In genomic region chr22:37260939-37261338, GRCh38 we compare ENCODE assay signal across 8 cellular contexts. TPM values are rescaled to one million over a fixed set of nuclear protein-coding genes. Genes with fewer than 3 reads are reported as not detected.
A peak's percentile ranks its signal among the peaks of the same experiment; 100 is the strongest.
DNase-seq lines count a peak whose midpoint lies in the region; ATAC-seq, FAIRE-seq and TF ChIP-seq lines count a peak whose summit lies in the region.

No MANE protein-coding gene starts in this region.

- peaks cover 9 to 17% of the 10 kb centered on the region in 2 donors for H3K4me1 Mint-ChIP-seq in natural killer cell

- POLR2A ChIA-PET in A549 (lab: Yijun Ruan, JAX) (no interaction called here), H1 (lab: Charles Lee; ENCODE audit: partially characterized antibody) (no interaction called here)

- H3K9ac ChIP-seq in H1 (replicated peaks in 1 of 4; ENCODE audit: extremely low read depth in 1 of 4, low read depth in 3 of 4, low read length in 3 of 4) = no peak overlapping the region

- H3K79me2 ChIP-seq in H1 (ENCODE audit: control insufficient read depth in 1 of 2, insufficient read depth in 2 of 2, low read length in 2 of 2) = no peaks in the 10 kb centered on the region

- no peaks in the 10 kb centered on the region for H3K79me1 ChIP-seq in H1 (ENCODE audit: low read depth, low read length)

- no peak overlapping the region for H2BK5ac ChIP-seq in H1 (ENCODE audit: low read depth, low read length)

- H3K4ac ChIP-seq in H1 (replicated peaks; ENCODE audit: insufficient read length, low read depth, low read length) = no peak overlapping the region

- H3K9me3 Mint-ChIP-seq in natural killer cell = no peaks in the 10 kb centered on the region

- peaks cover 18% of the 10 kb centered on the region for H3K9me3 ChIP-seq in A549
- H3K9me3 ChIP-seq in H1 (ENCODE audit: insufficient read depth in 2 of 2, low read depth in 1 of 2, low read length in 1 of 2) = peaks cover 12% of the 10 kb centered on the region in 2 experiments
- H3K9me3 ChIP-seq in uterus = peaks cover 0 to 9% of the 10 kb centered on the region in 2 donors

- no peak overlapping the region for H2BK120ac ChIP-seq in H1 (replicated peaks; ENCODE audit: low read depth, low read length)

- FAIRE-seq in A549 (lab: Jason Lieb, UNC) = no peak
- FAIRE-seq in H1 (lab: Jason Lieb, UNC) = peak; percentile 65

- TF ChIP-seq RAD21 in A549 (conservative IDR thresholded peaks at IDR 0.05 in 1 of 2, IDR thresholded peaks at IDR 0.05 in 1 of 2) (peak; percentile 47), H1 (IDR thresholded peaks at IDR 0.05 in 1 of 2, conservative IDR thresholded peaks at IDR 0.05 in 1 of 2; ENCODE audit: low read depth in 2 of 2, low read length in 2 of 2) (peak; percentile 62 to 75; a peak in 3 of 4 replicates)

- TF ChIP-seq CTCF in A549 (IDR thresholded peaks at IDR 0.05) (peak; percentile 61), GM12872 (IDR thresholded peaks at IDR 0.05; ENCODE audit: insufficient read depth, low read depth, low read length) (peak; percentile 96), H1 (IDR thresholded peaks at IDR 0.05; ENCODE audit: control extremely low read depth in 1 of 3, insufficient read depth in 1 of 3, low read depth in 1 of 3, low read length in 3 of 3) (peak; percentile 85 to 95 (median 93)), natural killer cell (IDR thresholded peaks at IDR 0.05) (peak; percentile 90), uterus (IDR thresholded peaks at IDR 0.05) (peak; percentile 48 to 73 (median 62))

- TF ChIP-seq POLR2A in A549 (IDR thresholded peaks at IDR 0.05; ENCODE audit: low read length) (no peak), H1 (IDR thresholded peaks at IDR 0.05; ENCODE audit: control extremely low read depth in 1 of 2, low read depth in 2 of 2, low read length in 2 of 2) (no peak), uterus (IDR thresholded peaks at IDR 0.05) (no peak)

- H3K4me2 ChIP-seq in A549 = peak overlapping the region; percentile 31; the same call in 1 of the 3 replicates
- H3K4me2 ChIP-seq in H1 (ENCODE audit: insufficient read depth in 1 of 2, low read depth in 2 of 2, low read length in 2 of 2) = no peak overlapping the region

- peaks cover 19% of the 10 kb centered on the region for H3K4me1 ChIP-seq in A549
- H3K4me1 ChIP-seq in H1 (replicated peaks in 1 of 4; ENCODE audit: control insufficient read depth in 3 of 4, insufficient read depth in 4 of 4, low read length in 3 of 4) = peaks cover 4 to 12% (median 5%) of the 10 kb centered on the region in 4 experiments
- H3K4me1 ChIP-seq in uterus = no peaks in the 10 kb centered on the region

- no peak overlapping the region for H2BK20ac ChIP-seq in H1 (ENCODE audit: low read length)

- H3K36me3 Mint-ChIP-seq in natural killer cell = no peaks in the 10 kb centered on the region

- H3K4me3 ChIP-seq in A549 (no peak overlapping the region), H1 (ENCODE audit: extremely low read depth in 1 of 4, insufficient read depth in 2 of 4, low read depth in 3 of 4, low read length in 4 of 4) (no peak overlapping the region), uterus (no peak overlapping the region)

- no peak overlapping the region for H2AFZ ChIP-seq in H1 (ENCODE audit: low read length)

- H3K36me3 ChIP-seq in H1 (ENCODE audit: control insufficient read depth in 2 of 4, insufficient read depth in 4 of 4, low read length in 3 of 4) = no peaks in the 10 kb centered on the region
- H3K36me3 ChIP-seq in uterus = no peaks in the 10 kb centered on the region

- H3K27me3 Mint-ChIP-seq in natural killer cell (ENCODE audit: low read depth in 2 of 2) = peaks cover 0 to 9% of the 10 kb centered on the region in 2 donors

- no peak for TF ChIP-seq EP300 in A549 (IDR thresholded peaks at IDR 0.05)
- TF ChIP-seq EP300 in H1 (IDR thresholded peaks at IDR 0.05; ENCODE audit: borderline replicate concordance in 1 of 2, low read depth in 2 of 2, low read length in 2 of 2) = no peak

- H2BK15ac ChIP-seq in H1 (ENCODE audit: low read length) = no peak overlapping the region

- intact Hi-C loops in natural killer cell (cut with micrococcal nuclease) (loop anchor here (1.0 to 5.0 kb wide), 3 partner anchors 22 to 183 kb away; no protein-coding TSS in a partner anchor), uterus (cut with DNase I; ENCODE audit: low total_unique reads) (no loop called here)

- H3K27ac ChIP-seq in A549 = no peak overlapping the region
- no peak overlapping the region for H3K27ac ChIP-seq in H1 (ENCODE audit: low read depth, low read length)
- no peak overlapping the region for H3K27ac ChIP-seq in uterus

- H3K23me2 ChIP-seq in H1 (ENCODE audit: low read depth, low read length) = no peaks in the 10 kb centered on the region; the same call in 1 of the 2 replicates

- no peak overlapping the region for H2BK12ac ChIP-seq in H1 (ENCODE audit: low read depth, low read length)

- H4K20me1 ChIP-seq in H1 (replicated peaks in 1 of 2; ENCODE audit: control insufficient read depth in 1 of 2, insufficient read depth in 2 of 2, low read length in 2 of 2) = no peaks in the 10 kb centered on the region

- no peak overlapping the region for H3K4me3 Mint-ChIP-seq in natural killer cell

- H4K8ac ChIP-seq in H1 (ENCODE audit: extremely low read depth, insufficient read depth, low read length) = no peak overlapping the region

- no peak overlapping the region for H2AK5ac ChIP-seq in H1 (ENCODE audit: low read depth, low read length)

- DNase-seq in A549 (ENCODE audit: low read depth in 1 of 2, low spot score in 1 of 2) (peak; percentile 53 to 58), NCI-H2171 (lab: John Stamatoyannopoulos, UW) (peak; percentile 50), H1 (ENCODE audit: low read depth in 1 of 2, low spot score in 2 of 2) (peak in 1 of 2 experiments; percentile 78), natural killer cell (peak; percentile 53), uterus (no peak), A172 (ENCODE audit: low spot score) (no peak)
- peak; percentile 52 to 57 for DNase-seq in activated CD4-positive, alpha-beta T cell treated with anti-CD3 and anti-CD28 coated beads, Interleukin-2, amount 50 U/mL, for 4 hours

- ATAC-seq in A549 (peak; percentile 78 to 81; a peak in 5 of 6 replicates), natural killer cell (peak; percentile 78 to 96 (median 93))

- 20% methylated on average over 14 of the region's 14 CpGs for WGBS in A549 (ENCODE audit: missing lambda C conversion rate)
- WGBS in H1 (ENCODE audit: extremely low coverage in 1 of 2, insufficient coverage in 1 of 2, insufficient read length in 1 of 2, insufficient replicate concordance in 2 of 2, low coverage in 1 of 2, low lambda C conversion rate in 2 of 2, missing lambda C conversion rate in 1 of 2), 2 experiments = 36% methylated on average over 14 of the region's 14 CpGs; no CpG with 5 or more reads in 1 of the 2 experiments

- peaks cover 0 to 12% (median 7%) of the 10 kb centered on the region in 4 experiments; a peak in 2 of 7 replicates for H3K27me3 ChIP-seq in H1 (replicated peaks in 1 of 4; ENCODE audit: control insufficient read depth in 3 of 4, extremely low read depth in 1 of 4, insufficient read depth in 3 of 4, low read length in 3 of 4)
- peaks cover 0 to under 1% of the 10 kb centered on the region in 2 donors for H3K27me3 ChIP-seq in uterus

- no peak overlapping the region for H3K14ac ChIP-seq in H1 (ENCODE audit: insufficient read length)

- H4K5ac ChIP-seq in H1 (ENCODE audit: insufficient read length, low read depth, low read length) = no peak overlapping the region

- CTCF ChIA-PET in A549 (lab: Yijun Ruan, JAX) (interaction anchor here (0.8 to 5.0 kb wide), 41 partner anchors 9 to 716 kb away, joined by 3 to 55 read pairs (median 5); partner anchors contain the start of genes CYTH4 and RAC2), H1 (lab: Charles Lee; ENCODE audit: partially characterized antibody) (interaction anchor here (0.6 to 5.9 kb wide), 68 partner anchors 10 to 508 kb away, joined by 3 to 97 read pairs (median 4); partner anchors contain the start of genes RAC2, SSTR3 and TST)

- no peak overlapping the region for H3K23ac ChIP-seq in H1 (ENCODE audit: insufficient read length)

- H3K27ac Mint-ChIP-seq in natural killer cell = peak overlapping the region in 1 of 2 donors; percentile 73

- H3K56ac ChIP-seq in H1 (replicated peaks; ENCODE audit: insufficient read length, low read depth, low read length) = no peak overlapping the region

- no peak overlapping the region for H4K91ac ChIP-seq in H1 (replicated peaks; ENCODE audit: insufficient read length, low read length)

- no peak overlapping the region for H3K18ac ChIP-seq in H1 (ENCODE audit: extremely low read depth, low read length)

RNA-seq across cellular contexts. Expression of gene RAC2, which starts 16.9 kb away (rescaled TPM):
- polyA plus RNA-seq in A549 (2011; rRNA removed) (0.12 TPM in 1 of 2 replicates, not detected in the other), A549 (2017; fragmentation: RNase III; extraction: RNeasy Plus Mini Kit Qiagen cat#74134 plus additional on column Dnase treatment) (0.05 to 0.07 TPM (median 0.05 TPM) in 3 replicates), H1 (2011; rRNA removed) (4.3 and 6.1 TPM in 2 replicates)
- 0.12 and 0.16 TPM in 2 replicates for polyA plus RNA-seq in A549 (2012; cell fraction: cytosol; rRNA removed)
- 0.17 and 0.22 TPM in 2 replicates for polyA plus RNA-seq in A549 (2012; cell fraction: nucleus; rRNA removed)
- polyA minus RNA-seq in A549 (2011; rRNA and poly(A)+ RNA removed) = not detected in 2 replicates
- total RNA-seq in H1 (2021; fragmentation: NEBNext Ultra II Directional; extraction: Animal tissue kit (Norgen Biotek cat#: 25700)) = 2.1 and 2.3 TPM in 2 replicates
- 1.5 TPM for polyA plus RNA-seq in H1 (2011; cell fraction: cytosol; rRNA removed)
- polyA plus RNA-seq in H1 (2011; cell fraction: nucleus; rRNA removed) = 6.4 TPM
- 1.6 to 3.7 TPM (median 2.8 TPM) in 4 replicates for polyA plus RNA-seq in H1 (2012, experiment 1 of 2)
- polyA plus RNA-seq in H1 (2012, experiment 2 of 2) = 1.8 TPM
- 4.4 TPM for polyA plus RNA-seq in H1 (2013, experiment 1 of 2)
- 4.1 TPM for polyA plus RNA-seq in H1 (2013, experiment 2 of 2)
- 1.7 and 2.9 TPM in 2 replicates for polyA minus RNA-seq in H1 (2011; rRNA and poly(A)+ RNA removed)
- 3.2 TPM for polyA minus RNA-seq in H1 (2011; cell fraction: cytosol; rRNA and poly(A)+ RNA removed)
- polyA minus RNA-seq in H1 (2011; cell fraction: nucleus; rRNA and poly(A)+ RNA removed) = 3.7 TPM
- total RNA-seq in natural killer cell (100 to 1,000 TPM; 647 to 744 (median 741) TPM), uterus (1 to 10 TPM; 2.4 to 6.7 (median 4.5) TPM)
- total RNA-seq in A172 (2014; rRNA removed; shearing (Covaris generic)) = 51.7 and 60.2 TPM in 2 replicates

RNA-seq across cellular contexts. Expression of gene CYTH4, which starts 21.4 kb away (rescaled TPM):
- polyA plus RNA-seq in A549 (2011; rRNA removed) (0.03 and 0.05 TPM in 2 replicates), A549 (2017; fragmentation: RNase III; extraction: RNeasy Plus Mini Kit Qiagen cat#74134 plus additional on column Dnase treatment) (0.10 to 0.24 TPM (median 0.15 TPM) in 3 replicates), H1 (2011; rRNA removed) (0.08 and 0.09 TPM in 2 replicates)
- 0.09 and 0.16 TPM in 2 replicates for polyA plus RNA-seq in A549 (2012; cell fraction: cytosol; rRNA removed)
- 0.24 and 0.32 TPM in 2 replicates for polyA plus RNA-seq in A549 (2012; cell fraction: nucleus; rRNA removed)
- 0.04 TPM in 1 of 2 replicates, not detected in the other for polyA minus RNA-seq in A549 (2011; rRNA and poly(A)+ RNA removed)
- total RNA-seq in H1 (2021; fragmentation: NEBNext Ultra II Directional; extraction: Animal tissue kit (Norgen Biotek cat#: 25700)) = not detected in 2 replicates
- polyA plus RNA-seq in H1 (2011; cell fraction: cytosol; rRNA removed) = 0.43 TPM
- polyA plus RNA-seq in H1 (2011; cell fraction: nucleus; rRNA removed) = 0.16 TPM
- 0.07 to 0.11 TPM in 2 of 4 replicates, not detected in the others for polyA plus RNA-seq in H1 (2012, experiment 1 of 2)
- polyA plus RNA-seq in H1 (2012, experiment 2 of 2) = not detected
- polyA plus RNA-seq in H1 (2013, experiment 1 of 2) = 0.02 TPM
- 0.04 TPM for polyA plus RNA-seq in H1 (2013, experiment 2 of 2)
- 0.10 TPM in 1 of 2 replicates, not detected in the other for polyA minus RNA-seq in H1 (2011; rRNA and poly(A)+ RNA removed)
- polyA minus RNA-seq in H1 (2011; cell fraction: cytosol; rRNA and poly(A)+ RNA removed) = not detected
- not detected for polyA minus RNA-seq in H1 (2011; cell fraction: nucleus; rRNA and poly(A)+ RNA removed)
- total RNA-seq in natural killer cell (100 to 1,000 TPM; 219 to 260 (median 249) TPM), uterus (10 to 100 TPM in 1 of 4 donors, 1 to 10 TPM in 3; 3.8 to 12.2 (median 5.9) TPM)
- 0.26 and 0.43 TPM in 2 replicates for total RNA-seq in A172 (2014; rRNA removed; shearing (Covaris generic))

RNA-seq across cellular contexts. Expression of gene SSTR3, which starts 48.7 kb away (rescaled TPM):
- not detected in 2 replicates for polyA plus RNA-seq in A549 (2011; rRNA removed)
- polyA plus RNA-seq in A549 (2012; cell fraction: cytosol; rRNA removed) = not detected in 2 replicates
- 0.07 TPM in 1 of 2 replicates, not detected in the other for polyA plus RNA-seq in A549 (2012; cell fraction: nucleus; rRNA removed)
- not detected in 3 replicates for polyA plus RNA-seq in A549 (2017; fragmentation: RNase III; extraction: RNeasy Plus Mini Kit Qiagen cat#74134 plus additional on column Dnase treatment)
- polyA minus RNA-seq in A549 (2011; rRNA and poly(A)+ RNA removed) = not detected in 2 replicates
- 0.22 and 0.54 TPM in 2 replicates for total RNA-seq in H1 (2021; fragmentation: NEBNext Ultra II Directional; extraction: Animal tissue kit (Norgen Biotek cat#: 25700))
- 0.61 and 0.77 TPM in 2 replicates for polyA plus RNA-seq in H1 (2011; rRNA removed)
- 0.54 TPM for polyA plus RNA-seq in H1 (2011; cell fraction: cytosol; rRNA removed)
- 0.53 TPM for polyA plus RNA-seq in H1 (2011; cell fraction: nucleus; rRNA removed)
- polyA plus RNA-seq in H1 (2012, experiment 1 of 2) = 0.47 to 1.0 TPM (median 0.80 TPM) in 4 replicates
- 0.73 TPM for polyA plus RNA-seq in H1 (2012, experiment 2 of 2)
- 0.14 TPM for polyA plus RNA-seq in H1 (2013, experiment 1 of 2)
- 0.17 TPM for polyA plus RNA-seq in H1 (2013, experiment 2 of 2)
- 0.35 and 1.2 TPM in 2 replicates for polyA minus RNA-seq in H1 (2011; rRNA and poly(A)+ RNA removed)
- 0.73 TPM for polyA minus RNA-seq in H1 (2011; cell fraction: cytosol; rRNA and poly(A)+ RNA removed)
- 0.50 TPM for polyA minus RNA-seq in H1 (2011; cell fraction: nucleus; rRNA and poly(A)+ RNA removed)
- total RNA-seq in natural killer cell = under 1 TPM; 0.20 to 0.64 (median 0.23) TPM
- 1 to 10 TPM in 2 of 4 donors, under 1 TPM in 1, not detected in 1; under 0.01 to 5.8 (median 3.1) TPM for total RNA-seq in uterus
- total RNA-seq in A172 (2014; rRNA removed; shearing (Covaris generic)) = not detected in 2 replicates

Comparison
In these comparisons a context has a peak if more than half of its experiments do, and no peak if none do; other contexts are left out.
1. DNase-seq: peak in A549 (2 of 2), NCI-H2171 (single experiment), activated CD4-positive, alpha-beta T cell treated with anti-CD3 and anti-CD28 coated beads, Interleukin-2, amount 50 U/mL, for 4 hours (2 of 2) and natural killer cell (single experiment); none in uterus (0 of 2) and A172 (single experiment).
2. RNA of gene RAC2, which starts 16.9 kb away (total RNA-seq): 647 to 744 TPM in natural killer cell; 51.7 to 60.2 TPM in A172, 2.4 to 6.7 TPM in uterus and 2.1 to 2.3 TPM in H1; every median in the first group is over 10 times any median in the second.
3. RNA of gene CYTH4, which starts 21.4 kb away (total RNA-seq): 219 to 260 TPM in natural killer cell; 3.8 to 12.2 TPM in uterus, 0.26 to 0.43 TPM in A172 and not detected in H1; every median in the first group is over 10 times any median in the second.
4. Of the 18 proteins assayed by ChIP-seq in both H1 and A549: peak only in H1: none; only in A549: none; in both: CTCF and RAD21; in neither: 15; mixed calls (peak in some experiments, not most) for 1.
5. Peak in every context shown above with its lines, with median percentiles within 50 percentile points of each other: CTCF ChIP-seq.